ENCODE assay signal across 10 cellular contexts in the genomic region with DNA sequence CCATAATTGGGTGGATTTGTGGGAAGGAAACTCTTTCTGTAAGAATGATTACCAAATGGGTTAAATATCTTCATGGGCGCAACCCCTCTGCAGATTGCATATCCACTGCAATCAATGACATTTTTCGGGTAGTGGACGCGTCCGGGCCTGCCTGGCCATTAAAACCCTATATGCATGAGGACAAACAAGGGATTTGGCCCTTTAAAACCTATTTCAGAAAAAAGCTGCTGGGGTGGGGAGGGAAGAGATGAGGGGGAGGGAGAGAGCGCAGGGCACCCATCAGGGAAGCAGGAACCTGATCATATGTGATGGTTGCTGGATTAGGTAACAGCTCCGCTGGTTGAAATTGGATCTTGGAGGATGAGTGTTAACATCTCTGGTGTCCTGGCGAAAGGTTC.
A peak's percentile ranks its signal among the peaks of the same experiment; 100 is the strongest.
DNase-seq lines count a peak whose midpoint lies in the region; ATAC-seq, FAIRE-seq and TF ChIP-seq lines count a peak whose summit lies in the region.
"Had no signal": no experiment of that assay in that cellular context is flagged by ENCODE, and none has a peak within 500 bp of the region (broad histone marks: within the 10 kb centered on the region; RNA-seq: fewer than 3 reads in every experiment).

No MANE protein-coding gene starts in this region.

- H3K9ac ChIP-seq in neural cell (ENCODE audit: low read length), result peak overlapping the region; percentile 33

- H3K9me3 ChIP-seq in HAP-1 (no peaks in the 10 kb centered on the region; the same call in 1 of the 2 replicates), neural cell (ENCODE audit: low read length) (no peaks in the 10 kb centered on the region)

- H3K36me3 Mint-ChIP-seq in activated naive CD4-positive, alpha-beta T cell treated with anti-CD3 and anti-CD28 coated beads, Interleukin-2, amount 50 U/mL, for 72 hours, result no peaks in the 10 kb centered on the region
- H3K36me3 Mint-ChIP-seq: CD4-positive, alpha-beta memory T cell had no signal

- no peak overlapping the region for H3K4me2 ChIP-seq in neural cell (ENCODE audit: low read length)

- TF ChIP-seq EP300 in neural cell (conservative IDR thresholded peaks at IDR 0.05; ENCODE audit: poor library complexity, severe bottlenecking), result no peak

- H3F3A ChIP-seq in neural cell (ENCODE audit: insufficient read depth, low read length, poor library complexity, severe bottlenecking), result no peaks in the 10 kb centered on the region

- ATAC-seq in GM19351 (IDR thresholded peaks at IDR 0.05; ENCODE audit: unreplicated experiment), result no peak
- ATAC-seq in activated naive CD4-positive, alpha-beta T cell treated with anti-CD3 and anti-CD28 coated beads, Interleukin-2, amount 50 U/mL, for 72 hours, result no peak
- ATAC-seq in GM21381 (IDR thresholded peaks at IDR 0.05; ENCODE audit: unreplicated experiment), result no peak

- no peaks in the 10 kb centered on the region for H3K9me2 ChIP-seq in neural cell (ENCODE audit: insufficient read depth, low read length)

- H3K27me3 ChIP-seq in HAP-1 (ENCODE audit: low read depth), result no peaks in the 10 kb centered on the region
- no peaks in the 10 kb centered on the region for H3K27me3 ChIP-seq in neural cell (ENCODE audit: insufficient read depth, low read depth, low read length)

- H3K36me3 ChIP-seq in HAP-1 (replicated peaks) (no peaks in the 10 kb centered on the region), neural cell (ENCODE audit: insufficient read depth, low read length) (no peaks in the 10 kb centered on the region)

- H3K27ac ChIP-seq in angular gyrus (ENCODE audit: low read depth, low read length) (peak overlapping the region; percentile 38), neural cell (ENCODE audit: low read length) (peak overlapping the region; percentile 49)

- H4K20me1 ChIP-seq in neural cell (ENCODE audit: insufficient read depth), result no peaks in the 10 kb centered on the region

- peaks cover 94% of the 10 kb centered on the region for H3K79me2 ChIP-seq in neural cell (replicated peaks; ENCODE audit: insufficient read depth, low read length)

- H3K27ac Mint-ChIP-seq in activated naive CD4-positive, alpha-beta T cell treated with anti-CD3 and anti-CD28 coated beads, Interleukin-2, amount 50 U/mL, for 72 hours, result no peak overlapping the region
- H3K27ac Mint-ChIP-seq: activated T-helper 1 cell treated with anti-CD3 and anti-CD28 coated beads, Interleukin-12 subunit alpha, Interleukin-12 subunit beta, Interleukin-2, Interleukin-4 antibody, amounts not matched to agents 30 ng/mL and 10 ng/mL and 1 ng/mL, durations not matched to agents 14 hours and 24 hours and 36 hours; CD4-positive, alpha-beta memory T cell had no signal

- H3K4me1 ChIP-seq in HAP-1, result peaks cover 37% of the 10 kb centered on the region

- TF ChIP-seq CTCF in neural cell (IDR thresholded peaks at IDR 0.05; ENCODE audit: poor library complexity, severe bottlenecking), result no peak

- H3K9me3 Mint-ChIP-seq in activated naive CD4-positive, alpha-beta T cell treated with anti-CD3 and anti-CD28 coated beads, Interleukin-2, amount 50 U/mL, for 72 hours, result no peaks in the 10 kb centered on the region
- H3K9me3 Mint-ChIP-seq: activated T-helper 1 cell treated with anti-CD3 and anti-CD28 coated beads, Interleukin-12 subunit alpha, Interleukin-12 subunit beta, Interleukin-2, Interleukin-4 antibody, amounts not matched to agents 30 ng/mL and 10 ng/mL and 1 ng/mL, durations not matched to agents 14 hours and 24 hours and 36 hours had no signal

- no peak for TF ChIP-seq RAD21 in neural cell (conservative IDR thresholded peaks at IDR 0.05)

- H3K4me3 ChIP-seq in HAP-1 (no peak overlapping the region), neural cell (ENCODE audit: low read length) (peak overlapping the region; percentile 19)

- in situ Hi-C loops in HAP-1 (cut with MboI; ENCODE audit: low sequenced_read_pairs), result loop anchor here (5.0 to 25.0 kb wide), 4 partner anchors 173 to 1376 kb away; no protein-coding TSS in a partner anchor

- DNase-seq in HAP-1 (ENCODE audit: low spot score in 2 of 2) (peak; percentile 43 to 55), NCI-H2171 treated with DMSO at 0.1 percent for 48 hours (lab: John Stamatoyannopoulos, UW) (peak; percentile 80), HTR-8/SVneo (ENCODE audit: insufficient read length, low spot score) (no peak)
- no peak for DNase-seq in activated naive CD4-positive, alpha-beta T cell treated with anti-CD3 and anti-CD28 coated beads, Interleukin-2, amount 50 U/mL, for 72 hours (ENCODE audit: low spot score in 2 of 2)

- no peak overlapping the region for H2AFZ ChIP-seq in neural cell (ENCODE audit: low read depth, low read length)

- no peak for FAIRE-seq in HTR-8/SVneo (lab: Jason Lieb, UNC)

TF ChIP-seq in neural cell, 6 proteins besides CTCF, POLR2A, EP300 and RAD21:
- TF ChIP-seq SMC3 (conservative IDR thresholded peaks at IDR 0.05; ENCODE audit: poor library complexity) (no peak), POLR2AphosphoS5 (IDR thresholded peaks at IDR 0.05) (no peak), TAF1 (IDR thresholded peaks at IDR 0.05; ENCODE audit: low read depth) (no peak), EZH2 (IDR thresholded peaks at IDR 0.05; ENCODE audit: borderline replicate concordance, insufficient read depth, low read length, poor library complexity, severe bottlenecking) (no peak), MXI1 (conservative IDR thresholded peaks at IDR 0.05; ENCODE audit: poor library complexity, severe bottlenecking) (no peak)
- TF ChIP-seq, protein P1, sequence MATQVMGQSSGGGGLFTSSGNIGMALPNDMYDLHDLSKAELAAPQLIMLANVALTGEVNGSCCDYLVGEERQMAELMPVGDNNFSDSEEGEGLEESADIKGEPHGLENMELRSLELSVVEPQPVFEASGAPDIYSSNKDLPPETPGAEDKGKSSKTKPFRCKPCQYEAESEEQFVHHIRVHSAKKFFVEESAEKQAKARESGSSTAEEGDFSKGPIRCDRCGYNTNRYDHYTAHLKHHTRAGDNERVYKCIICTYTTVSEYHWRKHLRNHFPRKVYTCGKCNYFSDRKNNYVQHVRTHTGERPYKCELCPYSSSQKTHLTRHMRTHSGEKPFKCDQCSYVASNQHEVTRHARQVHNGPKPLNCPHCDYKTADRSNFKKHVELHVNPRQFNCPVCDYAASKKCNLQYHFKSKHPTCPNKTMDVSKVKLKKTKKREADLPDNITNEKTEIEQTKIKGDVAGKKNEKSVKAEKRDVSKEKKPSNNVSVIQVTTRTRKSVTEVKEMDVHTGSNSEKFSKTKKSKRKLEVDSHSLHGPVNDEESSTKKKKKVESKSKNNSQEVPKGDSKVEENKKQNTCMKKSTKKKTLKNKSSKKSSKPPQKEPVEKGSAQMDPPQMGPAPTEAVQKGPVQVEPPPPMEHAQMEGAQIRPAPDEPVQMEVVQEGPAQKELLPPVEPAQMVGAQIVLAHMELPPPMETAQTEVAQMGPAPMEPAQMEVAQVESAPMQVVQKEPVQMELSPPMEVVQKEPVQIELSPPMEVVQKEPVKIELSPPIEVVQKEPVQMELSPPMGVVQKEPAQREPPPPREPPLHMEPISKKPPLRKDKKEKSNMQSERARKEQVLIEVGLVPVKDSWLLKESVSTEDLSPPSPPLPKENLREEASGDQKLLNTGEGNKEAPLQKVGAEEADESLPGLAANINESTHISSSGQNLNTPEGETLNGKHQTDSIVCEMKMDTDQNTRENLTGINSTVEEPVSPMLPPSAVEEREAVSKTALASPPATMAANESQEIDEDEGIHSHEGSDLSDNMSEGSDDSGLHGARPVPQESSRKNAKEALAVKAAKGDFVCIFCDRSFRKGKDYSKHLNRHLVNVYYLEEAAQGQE (IDR thresholded peaks at IDR 0.05; ENCODE audit: borderline replicate concordance), result no peak

Comparison
In these comparisons a context has a peak if more than half of its experiments do, and no peak if none do; other contexts are left out.
1. DNase-seq: peak in HAP-1 (2 of 2) and NCI-H2171 treated with DMSO at 0.1 percent for 48 hours (single experiment); none in activated naive CD4-positive, alpha-beta T cell treated with anti-CD3 and anti-CD28 coated beads, Interleukin-2, amount 50 U/mL, for 72 hours (0 of 2) and HTR-8/SVneo (single experiment).